In genomic region chr17:998111-998510, GRCh38 we compare ENCODE assay signal across 1 cellular context.
TF ChIP-seq lines count a peak whose summit lies in the region.

No MANE protein-coding gene starts in this region.

TF ChIP-seq in GM23338, 12 proteins besides CTCF, POLR2A, EP300 and RAD21 (continued from another document):
- TF ChIP-seq ZNF462 (CRISPR knock-in tag; IDR thresholded peaks at IDR 0.05) = no peak
- TF ChIP-seq CREB1 (CRISPR knock-in tag; IDR thresholded peaks at IDR 0.05; ENCODE audit: low read depth) = no peak
- TF ChIP-seq EZH2phosphoT487 (IDR thresholded peaks at IDR 0.05; ENCODE audit: unreplicated experiment) = no peak
- no peak for TF ChIP-seq JUNB (IDR thresholded peaks at IDR 0.05; ENCODE audit: unreplicated experiment)
- no peak for TF ChIP-seq ZNF331 (CRISPR knock-in tag; IDR thresholded peaks at IDR 0.05; ENCODE audit: low read depth)
- no peak for TF ChIP-seq STAT1 (IDR thresholded peaks at IDR 0.05; ENCODE audit: unreplicated experiment)
- TF ChIP-seq ETS1 (IDR thresholded peaks at IDR 0.05) = no peak
- TF ChIP-seq ZNF114 (CRISPR knock-in tag; IDR thresholded peaks at IDR 0.05) = no peak
- no peak for TF ChIP-seq POLR2AphosphoS5 (IDR thresholded peaks at IDR 0.05; ENCODE audit: low read depth)
TF ChIP-seq in GM23338: peak in this region for 0.
